Comparison of ENCODE assay signal across 8 cellular contexts in genomic region chr18:54127759-54128378, GRCh38.
DNase-seq lines count a peak whose midpoint lies in the region; ATAC-seq and TF ChIP-seq lines count a peak whose summit lies in the region.

No MANE protein-coding gene starts in this region.

- no peaks in the 10 kb centered on the region for H3K9me1 ChIP-seq in IMR-90 (ENCODE audit: insufficient read depth, low read length)

- H3K36me3 Mint-ChIP-seq in activated T-cell treated with anti-CD3 and anti-CD28 coated beads, Interleukin-2, amount 50 U/mL, for 72 hours (ENCODE audit: insufficient read depth in 2 of 2): no peaks in the 10 kb centered on the region
- no peaks in the 10 kb centered on the region for H3K36me3 Mint-ChIP-seq in activated T-cell treated with anti-CD3 and anti-CD28 coated beads, Interleukin-2, amount 50 U/mL, for 24 hours (ENCODE audit: low read depth)
- H3K36me3 Mint-ChIP-seq in osteocyte (ENCODE audit: unreplicated experiment): no peaks in the 10 kb centered on the region
- no peaks in the 10 kb centered on the region for H3K36me3 Mint-ChIP-seq in CD4-positive, alpha-beta memory T cell

- H3K9ac ChIP-seq in IMR-90 (ENCODE audit: low read depth, low read length): no peak overlapping the region

- H3K36me3 ChIP-seq in IMR-90 (ENCODE audit: control insufficient read depth, insufficient read depth, low read length): no peaks in the 10 kb centered on the region
- H3K36me3 ChIP-seq in CD4-positive, alpha-beta memory T cell (ENCODE audit: insufficient read depth, low read length): no peaks in the 10 kb centered on the region

- H2BK20ac ChIP-seq in IMR-90 (ENCODE audit: low read depth, low read length): no peak overlapping the region

- no peak overlapping the region for H3K4me3 Mint-ChIP-seq in activated T-cell treated with anti-CD3 and anti-CD28 coated beads, Interleukin-2, amount 50 U/mL, for 72 hours
- no peak overlapping the region for H3K4me3 Mint-ChIP-seq in activated T-cell treated with anti-CD3 and anti-CD28 coated beads, Interleukin-2, amount 50 U/mL, for 24 hours
- no peak overlapping the region for H3K4me3 Mint-ChIP-seq in osteocyte (ENCODE audit: unreplicated experiment)
- H3K4me3 Mint-ChIP-seq in CD4-positive, alpha-beta memory T cell: no peak overlapping the region

- no peaks in the 10 kb centered on the region for H3K27me3 Mint-ChIP-seq in activated T-cell treated with anti-CD3 and anti-CD28 coated beads, Interleukin-2, amount 50 U/mL, for 72 hours (ENCODE audit: low read depth)
- no peaks in the 10 kb centered on the region for H3K27me3 Mint-ChIP-seq in activated T-cell treated with anti-CD3 and anti-CD28 coated beads, Interleukin-2, amount 50 U/mL, for 24 hours
- H3K27me3 Mint-ChIP-seq in osteocyte (ENCODE audit: unreplicated experiment): no peaks in the 10 kb centered on the region
- H3K27me3 Mint-ChIP-seq in CD4-positive, alpha-beta memory T cell: no peaks in the 10 kb centered on the region

- H3K4me2 ChIP-seq in IMR-90 (ENCODE audit: low read depth, low read length): no peak overlapping the region

- no peaks in the 10 kb centered on the region for H4K20me1 ChIP-seq in IMR-90 (ENCODE audit: insufficient read depth, low read length)

- TF ChIP-seq CTCF in IMR-90 (conservative IDR thresholded peaks at IDR 0.05; ENCODE audit: low read depth, low read length): peak; percentile 69
- TF ChIP-seq CTCF in osteocyte (IDR thresholded peaks at IDR 0.05): peak; percentile 66

- H3K4me1 Mint-ChIP-seq in activated T-cell treated with anti-CD3 and anti-CD28 coated beads, Interleukin-2, amount 50 U/mL, for 72 hours (ENCODE audit: low read depth): peaks cover 16% of the 10 kb centered on the region
- H3K4me1 Mint-ChIP-seq in activated T-cell treated with anti-CD3 and anti-CD28 coated beads, Interleukin-2, amount 50 U/mL, for 24 hours (ENCODE audit: low read depth): peaks cover 15% of the 10 kb centered on the region
- peaks cover 12% of the 10 kb centered on the region for H3K4me1 Mint-ChIP-seq in osteocyte (ENCODE audit: unreplicated experiment)
- H3K4me1 Mint-ChIP-seq in CD4-positive, alpha-beta memory T cell: peaks cover 9 to 16% (median 12%) of the 10 kb centered on the region in 4 donors

- H2AK9ac ChIP-seq in IMR-90 (replicated peaks; ENCODE audit: low read depth, low read length, poor library complexity): no peak overlapping the region

- H3K18ac ChIP-seq in IMR-90 (ENCODE audit: low read depth, low read length): no peak overlapping the region

- no peak overlapping the region for H3K4ac ChIP-seq in IMR-90 (ENCODE audit: low read depth, low read length)

- peak; percentile 34 to 39 for DNase-seq in activated T-cell treated with anti-CD3 and anti-CD28 coated beads, Interleukin-2, amount 50 U/mL, for 72 hours
- no peak for DNase-seq in activated T-cell treated with anti-CD3 and anti-CD28 coated beads, Interleukin-2, amount 50 U/mL, for 24 hours
- DNase-seq in IMR-90: peak; percentile 54
- DNase-seq in RKO (ENCODE audit: low spot score): peak; percentile 59
- peak; percentile 40 for DNase-seq in fibroblast of gingiva (ENCODE audit: low read depth)
- no peak for DNase-seq in osteocyte (ENCODE audit: extremely low spot score, unreplicated experiment)
- no peak for DNase-seq in CD4-positive, alpha-beta memory T cell

- no peak overlapping the region for H3K27ac ChIP-seq in IMR-90 (ENCODE audit: insufficient read depth, low read length)
- H3K27ac ChIP-seq in CD4-positive, alpha-beta memory T cell (ENCODE audit: low read depth, low read length): no peak overlapping the region

- POLR2A ChIA-PET in IMR-90 (lab: Charles Lee; ENCODE audit: unreplicated experiment): no interaction called here
- POLR2A ChIA-PET in CD4-positive, alpha-beta memory T cell (lab: Charles Lee; ENCODE audit: partially characterized antibody): no interaction called here

- no peaks in the 10 kb centered on the region for H3K9me3 Mint-ChIP-seq in activated T-cell treated with anti-CD3 and anti-CD28 coated beads, Interleukin-2, amount 50 U/mL, for 72 hours
- H3K9me3 Mint-ChIP-seq in activated T-cell treated with anti-CD3 and anti-CD28 coated beads, Interleukin-2, amount 50 U/mL, for 24 hours: no peaks in the 10 kb centered on the region
- no peaks in the 10 kb centered on the region for H3K9me3 Mint-ChIP-seq in osteocyte (ENCODE audit: unreplicated experiment)
- no peaks in the 10 kb centered on the region for H3K9me3 Mint-ChIP-seq in CD4-positive, alpha-beta memory T cell

- H3K14ac ChIP-seq in IMR-90 (replicated peaks; ENCODE audit: low read depth, low read length): no peak overlapping the region

- no peak overlapping the region for H3K27ac Mint-ChIP-seq in activated T-cell treated with anti-CD3 and anti-CD28 coated beads, Interleukin-2, amount 50 U/mL, for 72 hours
- no peak overlapping the region for H3K27ac Mint-ChIP-seq in activated T-cell treated with anti-CD3 and anti-CD28 coated beads, Interleukin-2, amount 50 U/mL, for 24 hours
- no peak overlapping the region for H3K27ac Mint-ChIP-seq in osteocyte (ENCODE audit: unreplicated experiment)
- peak overlapping the region in 1 of 7 donors; percentile 50 for H3K27ac Mint-ChIP-seq in CD4-positive, alpha-beta memory T cell

- no peak overlapping the region for H2BK15ac ChIP-seq in IMR-90 (ENCODE audit: low read depth, low read length)

- no peak overlapping the region for H4K91ac ChIP-seq in IMR-90 (ENCODE audit: insufficient read depth, low read depth, low read length)

- no peak overlapping the region for H2BK120ac ChIP-seq in IMR-90 (ENCODE audit: low read depth, low read length)

- H3K4me3 ChIP-seq in IMR-90 (ENCODE audit: insufficient read depth, low read depth, low read length): no peak overlapping the region
- H3K4me3 ChIP-seq in CD4-positive, alpha-beta memory T cell (ENCODE audit: low read length in 2 of 2): no peak overlapping the region

- BruUV-seq in IMR-90 (replicated peaks; lab: Mats Ljungman, UMichigan): no TSS peak

- intact Hi-C loops in IMR-90 (cut with micrococcal nuclease): no loop called here
- intact Hi-C loops in CD4-positive, alpha-beta memory T cell (cut with micrococcal nuclease): no loop called here

- no peak overlapping the region for H3K23ac ChIP-seq in IMR-90 (ENCODE audit: low read depth, low read length)

- H2AFZ ChIP-seq in IMR-90 (replicated peaks; ENCODE audit: low read length, poor library complexity): no peak overlapping the region

- H2BK5ac ChIP-seq in IMR-90 (ENCODE audit: low read depth, low read length, poor library complexity, severe bottlenecking): no peak overlapping the region

- TF ChIP-seq POLR2A in IMR-90 (IDR thresholded peaks at IDR 0.05; ENCODE audit: low read depth, low read length): no peak

- no peaks in the 10 kb centered on the region for H3K79me1 ChIP-seq in IMR-90 (ENCODE audit: low read depth in 1 of 2, low read length in 2 of 2)

- H3K4me1 ChIP-seq in IMR-90 (ENCODE audit: control insufficient read depth, insufficient read depth, low read length): no peaks in the 10 kb centered on the region
- H3K4me1 ChIP-seq in CD4-positive, alpha-beta memory T cell (ENCODE audit: insufficient read depth, low read length): peaks cover 14% of the 10 kb centered on the region

- no peaks in the 10 kb centered on the region for H3K27me3 ChIP-seq in IMR-90 (ENCODE audit: control insufficient read depth, insufficient read depth, low read length)
- no peaks in the 10 kb centered on the region for H3K27me3 ChIP-seq in CD4-positive, alpha-beta memory T cell (ENCODE audit: insufficient read depth, low read length)

- in situ Hi-C loops in IMR-90 (cut with MboI; ENCODE audit: low sequenced_read_pairs): loop anchor here (5.0 kb wide), 1 partner anchor 561 kb away; no protein-coding TSS in a partner anchor

- H4K5ac ChIP-seq in IMR-90 (ENCODE audit: low read depth, low read length): no peak overlapping the region

- ATAC-seq in activated T-cell treated with anti-CD3 and anti-CD28 coated beads, Interleukin-2, amount 50 U/mL, for 72 hours (replicated peaks in 1 of 2): peak; percentile 52 to 59
- peak; percentile 67 for ATAC-seq in GM21723 (IDR thresholded peaks at IDR 0.05; ENCODE audit: unreplicated experiment)
- ATAC-seq in IMR-90 (ENCODE audit: low read depth): peak; percentile 98

- CTCF ChIA-PET in IMR-90 (lab: Yijun Ruan, JAX): interaction anchor here (0.6 to 1.0 kb wide), 4 partner anchors 8 to 1119 kb away, joined by 3 to 4 read pairs (median 4); no protein-coding TSS in a partner anchor
- CTCF ChIA-PET in CD4-positive, alpha-beta memory T cell (lab: Charles Lee; ENCODE audit: partially characterized antibody): interaction anchor here (2.8 kb wide), 1 partner anchor 8 kb away, joined by 17 read pairs; no protein-coding TSS in a partner anchor

- no peak overlapping the region for H2AK5ac ChIP-seq in IMR-90 (ENCODE audit: low read depth, low read length)

- TF ChIP-seq RAD21 in IMR-90 (IDR thresholded peaks at IDR 0.05; ENCODE audit: low read length): peak; percentile 70

- no peaks in the 10 kb centered on the region for H3K9me3 ChIP-seq in IMR-90 (ENCODE audit: control insufficient read depth, insufficient read depth, low read length)
- H3K9me3 ChIP-seq in CD4-positive, alpha-beta memory T cell (ENCODE audit: control insufficient read depth in 1 of 2, low read length in 2 of 2): no peaks in the 10 kb centered on the region

- H3K56ac ChIP-seq in IMR-90 (ENCODE audit: extremely low read depth, insufficient read depth, low read length): no peak overlapping the region

- no peak overlapping the region for H4K8ac ChIP-seq in IMR-90 (ENCODE audit: low read depth in 2 of 2, low read length in 2 of 2)

- dilution Hi-C loops in IMR-90 (cut with HindIII; ENCODE audit: low sequenced_read_pairs, unreplicated experiment): no loop called here

- WGBS in IMR-90 (ENCODE audit: extremely low coverage in 2 of 2, insufficient read length in 1 of 2), 2 experiments: no CpG with 5 or more reads among the region's 9 CpGs

TF ChIP-seq in IMR-90, 13 proteins besides CTCF, POLR2A, EP300 and RAD21:
- TF ChIP-seq SMC3 (IDR thresholded peaks at IDR 0.05; ENCODE audit: low read depth, low read length) (peak; percentile 40), CHD1 (IDR thresholded peaks at IDR 0.05; ENCODE audit: low read depth, low read length) (no peak)

Comparison
In these comparisons a context has a peak if more than half of its experiments do, and no peak if none do; other contexts are left out.
1. DNase-seq: peak in activated T-cell treated with anti-CD3 and anti-CD28 coated beads, Interleukin-2, amount 50 U/mL, for 72 hours (2 of 2), IMR-90 (single experiment), RKO (single experiment) and fibroblast of gingiva (single experiment); none in activated T-cell treated with anti-CD3 and anti-CD28 coated beads, Interleukin-2, amount 50 U/mL, for 24 hours (single experiment), osteocyte (single experiment) and CD4-positive, alpha-beta memory T cell (0 of 5).
2. Peak in every context shown above with its lines, with median percentiles within 50 percentile points of each other: ATAC-seq.